ENCODE assay signal across 18 cellular contexts in the genomic region with DNA sequence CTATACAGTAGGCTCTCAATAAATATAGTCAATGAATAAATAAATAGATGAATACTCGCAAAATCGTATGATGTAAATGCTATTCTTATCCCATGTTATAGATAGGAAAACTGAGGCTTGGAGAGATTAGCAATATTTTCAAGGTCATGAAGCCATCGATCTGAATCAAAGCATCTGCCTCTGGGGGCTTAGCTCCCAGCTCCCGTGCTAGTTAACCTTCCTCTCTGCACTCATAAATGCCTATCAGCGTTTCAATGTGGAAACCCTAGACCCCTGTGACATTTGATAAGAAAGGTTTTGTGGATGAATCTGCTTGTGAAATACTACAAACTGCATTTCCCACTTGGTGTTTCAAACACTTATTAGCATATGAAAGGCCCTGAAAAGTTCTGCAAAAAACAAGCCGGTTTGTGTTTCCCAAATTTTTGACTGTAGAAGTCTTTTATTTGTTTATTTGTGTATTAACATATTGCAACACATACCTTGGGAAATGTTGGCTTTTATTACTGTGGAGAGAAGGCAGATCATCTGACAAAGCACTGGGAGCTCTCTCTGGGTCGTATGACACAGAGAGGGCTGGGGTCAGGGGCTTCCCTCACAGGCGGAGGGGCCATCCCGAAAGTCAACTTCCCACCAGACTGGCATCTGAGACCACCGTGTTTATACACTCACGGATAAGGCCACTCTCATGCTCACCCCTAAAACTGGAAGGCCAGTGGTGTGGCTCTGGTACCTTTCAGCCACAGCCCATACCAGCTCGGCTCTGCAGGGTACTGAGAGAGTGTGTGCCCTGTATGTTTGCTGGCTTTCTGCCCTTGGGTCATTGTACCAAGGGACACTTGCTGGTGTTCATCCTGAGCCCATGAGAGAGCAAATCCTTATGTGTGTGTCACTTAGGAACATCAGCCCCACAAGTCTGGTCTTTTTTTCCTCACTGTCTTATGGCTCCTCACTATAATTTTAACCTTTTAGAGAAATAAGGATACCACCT. TPM values are rescaled to one million over a fixed set of nuclear protein-coding genes. Genes with fewer than 3 reads are reported as not detected.
"Had no signal": no experiment of that assay in that cellular context is flagged by ENCODE, and none has a peak within 500 bp of the region (broad histone marks: within the 10 kb centered on the region; RNA-seq: fewer than 3 reads in every experiment).

No MANE protein-coding gene starts in this region.

- DNase-seq: activated CD4-positive, alpha-beta T cell treated with anti-CD3 and anti-CD28 coated beads, Interleukin-2, amount 50 U/mL, for 1 hour; activated CD8-positive, alpha-beta memory T cell treated with anti-CD3 and anti-CD28 coated beads for 24 hours; activated naive CD4-positive, alpha-beta T cell; islet precursor cell; left ventricle myocardium inferior; mesendoderm; transverse colon had no signal

- H3K27me3 ChIP-seq: ascending aorta, right atrium auricular region had no signal

- H3K36me3 ChIP-seq: ascending aorta, breast epithelium, gastroesophageal sphincter, left ventricle myocardium inferior, right atrium auricular region, transverse colon had no signal

- H3K9me3 Mint-ChIP-seq: natural killer cell treated with Interleukin-12 subunit alpha and Interleukin-12 subunit beta and Interleukin-15 and Interleukin-18, amount 100 ng/mL, for 72 hours; stimulated activated memory B cell treated with anti-CD40 and anti-IgM and Interleukin-4, amounts not matched to agents 10 μg/mL and 1 μg/mL and 100 μg/mL, for 72 hours had no signal

- H3K4me3 ChIP-seq: ascending aorta, breast epithelium, gastroesophageal sphincter, left ventricle myocardium inferior, right atrium auricular region, transverse colon had no signal

- H3K4me1 Mint-ChIP-seq: stimulated activated memory B cell treated with anti-CD40 and anti-IgM and Interleukin-4, amounts not matched to agents 10 μg/mL and 1 μg/mL and 100 μg/mL, for 72 hours had no signal

- H3K4me1 ChIP-seq: ascending aorta, breast epithelium, gastroesophageal sphincter, left ventricle myocardium inferior, right atrium auricular region, transverse colon had no signal

- H3K27ac ChIP-seq: ascending aorta, breast epithelium, epithelial cell of prostate, gastroesophageal sphincter, left ventricle myocardium inferior, right atrium auricular region, transverse colon had no signal

- H3K27ac Mint-ChIP-seq: natural killer cell treated with Interleukin-12 subunit alpha and Interleukin-12 subunit beta and Interleukin-15 and Interleukin-18, amount 100 ng/mL, for 72 hours; progenitor cell of endocrine pancreas; stimulated activated memory B cell treated with anti-CD40 and anti-IgM and Interleukin-4, amounts not matched to agents 10 μg/mL and 1 μg/mL and 100 μg/mL, for 72 hours had no signal

- ATAC-seq: gastroesophageal sphincter; natural killer cell treated with Interleukin-12 subunit alpha and Interleukin-12 subunit beta and Interleukin-15 and Interleukin-18, amount 100 ng/mL, for 72 hours; stimulated activated memory B cell treated with anti-CD40 and anti-IgM and Interleukin-4, amounts not matched to agents 10 μg/mL and 1 μg/mL and 100 μg/mL, for 72 hours had no signal

- H3K36me3 Mint-ChIP-seq: natural killer cell treated with Interleukin-12 subunit alpha and Interleukin-12 subunit beta and Interleukin-15 and Interleukin-18, amount 100 ng/mL, for 72 hours; stimulated activated memory B cell treated with anti-CD40 and anti-IgM and Interleukin-4, amounts not matched to agents 10 μg/mL and 1 μg/mL and 100 μg/mL, for 72 hours had no signal

- H3K9me3 ChIP-seq: ascending aorta, breast epithelium, gastroesophageal sphincter, left ventricle myocardium inferior, right atrium auricular region, transverse colon had no signal

- H3K4me3 Mint-ChIP-seq: natural killer cell treated with Interleukin-12 subunit alpha and Interleukin-12 subunit beta and Interleukin-15 and Interleukin-18, amount 100 ng/mL, for 72 hours; stimulated activated memory B cell treated with anti-CD40 and anti-IgM and Interleukin-4, amounts not matched to agents 10 μg/mL and 1 μg/mL and 100 μg/mL, for 72 hours had no signal

RNA-seq across cellular contexts. Expression of a gene that starts 1.0 kb away (rescaled TPM):
- total RNA-seq: ascending aorta; chondrocyte; dermis microvascular lymphatic vessel endothelial cell; left ventricle myocardium inferior; progenitor cell of endocrine pancreas; T-helper 2 cell treated with Interferon-gamma antibody and Interleukin-4, amounts not matched to agents 100 ng/mL and 5 ng/mL, for 36 hours; transverse colon had no signal
